Comparison of ENCODE assay signal across 21 cellular contexts in genomic region chr13:32256243-32256642, GRCh38. TPM values are rescaled to one million over a fixed set of nuclear protein-coding genes. Genes with fewer than 3 reads are reported as not detected.
A peak's percentile ranks its signal among the peaks of the same experiment; 100 is the strongest.
DNase-seq lines count a peak whose midpoint lies in the region; ATAC-seq, FAIRE-seq and TF ChIP-seq lines count a peak whose summit lies in the region.
"Had no signal": no experiment of that assay in that cellular context is flagged by ENCODE, and none has a peak within 500 bp of the region (broad histone marks: within the 10 kb centered on the region; RNA-seq: fewer than 3 reads in every experiment).

No MANE protein-coding gene starts in this region.

- peak overlapping the region; percentile 66; the same call in 1 of the 2 replicates for H3K14ac ChIP-seq in IMR-90 (replicated peaks; ENCODE audit: low read depth, low read length)

- POLR2A ChIA-PET in A549 (lab: Yijun Ruan, JAX): no interaction called here
- POLR2A ChIA-PET in IMR-90 (lab: Charles Lee; ENCODE audit: unreplicated experiment): no interaction called here

- BruUV-seq in IMR-90 (replicated peaks; lab: Mats Ljungman, UMichigan): no TSS peak

- H3K9me3 ChIP-seq in A549 (no peaks in the 10 kb centered on the region), IMR-90 (ENCODE audit: control insufficient read depth, insufficient read depth, low read length) (no peaks in the 10 kb centered on the region), gastroesophageal sphincter (no peaks in the 10 kb centered on the region), thoracic aorta (no peaks in the 10 kb centered on the region)

- peak overlapping the region; percentile 66; the same call in 1 of the 2 replicates for H3K4ac ChIP-seq in IMR-90 (ENCODE audit: low read depth, low read length)

- in situ Hi-C loops in IMR-90 (cut with MboI; ENCODE audit: low sequenced_read_pairs): no loop called here

- no peak for TF ChIP-seq RAD21 in A549 (conservative IDR thresholded peaks at IDR 0.05 in 1 of 2, IDR thresholded peaks at IDR 0.05 in 1 of 2)
- no peak for TF ChIP-seq RAD21 in IMR-90 (IDR thresholded peaks at IDR 0.05; ENCODE audit: low read length)

- no peak overlapping the region for H2BK15ac ChIP-seq in IMR-90 (ENCODE audit: low read depth, low read length)

- dilution Hi-C loops in IMR-90 (cut with HindIII; ENCODE audit: low sequenced_read_pairs, unreplicated experiment): no loop called here

- H4K20me1 ChIP-seq in IMR-90 (ENCODE audit: insufficient read depth, low read length): no peaks in the 10 kb centered on the region

- H3K79me1 ChIP-seq in IMR-90 (ENCODE audit: low read depth in 1 of 2, low read length in 2 of 2): no peaks in the 10 kb centered on the region

- no peak for TF ChIP-seq EP300 in A549 (IDR thresholded peaks at IDR 0.05)
- TF ChIP-seq EP300 in gastroesophageal sphincter (IDR thresholded peaks at IDR 0.05): no peak

- DNase-seq in A549 (ENCODE audit: low read depth in 1 of 2, low spot score in 1 of 2): no peak
- no peak for DNase-seq in IMR-90
- no peak for DNase-seq in thoracic aorta (ENCODE audit: low spot score)
- no peak for DNase-seq in HUDEP-2 (lab: John Stamatoyannopoulos, UW; ENCODE audit: unreplicated experiment in 76 of 76)
- DNase-seq: DMS79, GOT3, KBM-7, NCI-H1048, NCI-H226, NCI-H526 treated with DMSO at 0.1 percent for 48 hours, OCI-M1 had no signal

- ATAC-seq in A549: no peak
- no peak for ATAC-seq in IMR-90 (ENCODE audit: low read depth)
- no peak for ATAC-seq in gastroesophageal sphincter
- no peak for ATAC-seq in thoracic aorta (ENCODE audit: insufficient number of reproducible peaks, low FRiP score, low read depth)
- no peak for ATAC-seq in GM18511 (IDR thresholded peaks at IDR 0.05; ENCODE audit: unreplicated experiment)
- no peak for ATAC-seq in GM21576 (IDR thresholded peaks at IDR 0.05; ENCODE audit: unreplicated experiment)
- ATAC-seq: GM12878 had no signal

- H3K18ac ChIP-seq in IMR-90 (ENCODE audit: low read depth, low read length): no peak overlapping the region

- no peak for TF ChIP-seq POLR2A in A549 (IDR thresholded peaks at IDR 0.05; ENCODE audit: low read length)
- no peak for TF ChIP-seq POLR2A in IMR-90 (IDR thresholded peaks at IDR 0.05; ENCODE audit: low read depth, low read length)
- no peak for TF ChIP-seq POLR2A in gastroesophageal sphincter (IDR thresholded peaks at IDR 0.05)

- no peak overlapping the region for H3K23ac ChIP-seq in IMR-90 (ENCODE audit: low read depth, low read length)

- no peak overlapping the region; a peak in 1 of 4 replicates for H4K8ac ChIP-seq in IMR-90 (ENCODE audit: low read depth in 2 of 2, low read length in 2 of 2)

- H3K4me2 ChIP-seq in A549: peak overlapping the region; percentile 26; the same call in 1 of the 3 replicates
- no peak overlapping the region for H3K4me2 ChIP-seq in IMR-90 (ENCODE audit: low read depth, low read length)

- H4K91ac ChIP-seq in IMR-90 (ENCODE audit: insufficient read depth, low read depth, low read length): no peak overlapping the region

- H3K36me3 ChIP-seq in IMR-90 (ENCODE audit: control insufficient read depth, insufficient read depth, low read length) (peaks cover 6% of the 10 kb centered on the region), gastroesophageal sphincter (no peaks in the 10 kb centered on the region), thoracic aorta (no peaks in the 10 kb centered on the region)

- no peak overlapping the region for H4K5ac ChIP-seq in IMR-90 (ENCODE audit: low read depth, low read length)

- no peaks in the 10 kb centered on the region for H3K27me3 ChIP-seq in IMR-90 (ENCODE audit: control insufficient read depth, insufficient read depth, low read length)
- no peaks in the 10 kb centered on the region for H3K27me3 ChIP-seq in gastroesophageal sphincter
- no peaks in the 10 kb centered on the region for H3K27me3 ChIP-seq in thoracic aorta (replicated peaks; ENCODE audit: insufficient read depth)

- no peak overlapping the region for H2AK9ac ChIP-seq in IMR-90 (replicated peaks; ENCODE audit: low read depth, low read length, poor library complexity)

- no peak overlapping the region for H2AFZ ChIP-seq in IMR-90 (replicated peaks; ENCODE audit: low read length, poor library complexity)

- intact Hi-C loops in IMR-90 (cut with micrococcal nuclease): no loop called here

- no peak overlapping the region for H3K9ac ChIP-seq in IMR-90 (ENCODE audit: low read depth, low read length)

- H3K9me1 ChIP-seq in IMR-90 (ENCODE audit: insufficient read depth, low read length): 0 out of 2 replicates have a peak, but pooled peaks cover 3% of the 10 kb centered on the region

- CTCF ChIA-PET in A549 (lab: Yijun Ruan, JAX) (interaction anchor here (1.0 to 2.1 kb wide), 2 partner anchors 9 to 10 kb away, joined by 3 to 5 read pairs; no protein-coding TSS in a partner anchor), IMR-90 (lab: Yijun Ruan, JAX) (interaction anchor here (0.6 to 3.0 kb wide), 2 partner anchors 10 to 1900 kb away, joined by 5 to 14 read pairs; no protein-coding TSS in a partner anchor)

- H3K27ac ChIP-seq in A549: no peak overlapping the region
- H3K27ac ChIP-seq in IMR-90 (ENCODE audit: insufficient read depth, low read length): no peak overlapping the region
- H3K27ac ChIP-seq in gastroesophageal sphincter: peak overlapping the region; percentile 85 to 97 (median 88)
- peak overlapping the region; percentile 82 for H3K27ac ChIP-seq in thoracic aorta
- H3K27ac ChIP-seq: C4-2B, RWPE1 had no signal

- H3K4me3 ChIP-seq in A549 (no peak overlapping the region), IMR-90 (ENCODE audit: insufficient read depth, low read depth, low read length) (no peak overlapping the region), gastroesophageal sphincter (peak overlapping the region; percentile 46 to 93), thoracic aorta (peak overlapping the region; percentile 75)
- H3K4me3 ChIP-seq: GM12878 had no signal

- TF ChIP-seq CTCF in A549 (IDR thresholded peaks at IDR 0.05): no peak
- TF ChIP-seq CTCF in IMR-90 (conservative IDR thresholded peaks at IDR 0.05; ENCODE audit: low read depth, low read length): no peak
- no peak for TF ChIP-seq CTCF in gastroesophageal sphincter (IDR thresholded peaks at IDR 0.05)
- no peak for TF ChIP-seq CTCF in thoracic aorta (IDR thresholded peaks at IDR 0.05)

- peak overlapping the region; percentile 49; the same call in 1 of the 2 replicates for H2BK120ac ChIP-seq in IMR-90 (ENCODE audit: low read depth, low read length)

- FAIRE-seq in A549 (lab: Jason Lieb, UNC): no peak
- FAIRE-seq: GM12878, GM18507, HTR-8/SVneo had no signal

- no peak overlapping the region for H2BK5ac ChIP-seq in IMR-90 (ENCODE audit: low read depth, low read length, poor library complexity, severe bottlenecking)

- 64% methylated on average over 4 of the region's 4 CpGs for WGBS in A549 (ENCODE audit: missing lambda C conversion rate)
- WGBS in IMR-90 (ENCODE audit: extremely low coverage in 2 of 2, insufficient read length in 1 of 2), 2 experiments: no CpG with 5 or more reads among the region's 4 CpGs
- WGBS in gastroesophageal sphincter (ENCODE audit: low coverage in 1 of 2), 2 donors: 36 to 60% methylated on average over 1 to 2 of the region's 4 CpGs

- no peak overlapping the region for H2BK20ac ChIP-seq in IMR-90 (ENCODE audit: low read depth, low read length)

- no peak overlapping the region for H2AK5ac ChIP-seq in IMR-90 (ENCODE audit: low read depth, low read length)

- H3K56ac ChIP-seq in IMR-90 (ENCODE audit: extremely low read depth, insufficient read depth, low read length): no peak overlapping the region

- H3K4me1 ChIP-seq in A549 (no peaks in the 10 kb centered on the region), IMR-90 (ENCODE audit: control insufficient read depth, insufficient read depth, low read length) (peaks cover 3% of the 10 kb centered on the region), gastroesophageal sphincter (peaks cover 8 to 61% (median 11%) of the 10 kb centered on the region in 3 donors), thoracic aorta (ENCODE audit: control insufficient read depth in 1 of 2, low read depth in 2 of 2) (peaks cover 9 to 52% of the 10 kb centered on the region in 2 donors)

TF ChIP-seq in A549, 52 proteins besides CTCF, POLR2A, EP300 and RAD21 (continues in another document):
- TF ChIP-seq ZFP36 (IDR thresholded peaks at IDR 0.05; ENCODE audit: borderline replicate concordance, partially characterized antibody): no peak
- no peak for TF ChIP-seq RCOR1 (IDR thresholded peaks at IDR 0.05; ENCODE audit: low read depth, low read length)
- no peak for TF ChIP-seq PHF8 (IDR thresholded peaks at IDR 0.05; ENCODE audit: borderline replicate concordance, low read depth)
- TF ChIP-seq MYC (IDR thresholded peaks at IDR 0.05; ENCODE audit: borderline replicate concordance, low read length): no peak
- no peak for TF ChIP-seq RARB (CRISPR knock-in tag; IDR thresholded peaks at IDR 0.05)

TF ChIP-seq in IMR-90, 13 proteins besides CTCF, POLR2A, EP300 and RAD21 (continues in another document):
- TF ChIP-seq CHD1 (IDR thresholded peaks at IDR 0.05; ENCODE audit: low read depth, low read length): no peak

RNA-seq across cellular contexts. Expression of gene ZAR1L, which starts 58.9 kb away (rescaled TPM):
- polyA plus RNA-seq in A549 (2011; rRNA removed) (not detected in 2 replicates), A549 (2017; fragmentation: RNase III; extraction: RNeasy Plus Mini Kit Qiagen cat#74134 plus additional on column Dnase treatment) (not detected in 3 replicates), IMR-90 (2012; rRNA removed) (not detected in 2 replicates)
- 0.03 and 0.04 TPM in 2 replicates for polyA plus RNA-seq in A549 (2012; cell fraction: cytosol; rRNA removed)
- polyA plus RNA-seq in A549 (2012; cell fraction: nucleus; rRNA removed): 0.11 and 0.14 TPM in 2 replicates
- not detected in 2 replicates for polyA minus RNA-seq in A549 (2011; rRNA and poly(A)+ RNA removed)
- total RNA-seq in IMR-90 (2012; rRNA removed) (not detected in 2 replicates), gastroesophageal sphincter (not detected), thoracic aorta (not detected)
- polyA plus RNA-seq in IMR-90 (2012; cell fraction: cytosol; rRNA removed): not detected in 2 replicates
- polyA plus RNA-seq in IMR-90 (2012; cell fraction: nucleus; rRNA removed; ENCODE audit: low replicate concordance): not detected in 2 replicates
- total RNA-seq: G401, SK-MEL-5 had no signal

RNA-seq across cellular contexts. Expression of gene BRCA2, which starts 59.1 kb away (rescaled TPM):
- polyA plus RNA-seq in A549 (2011; rRNA removed) (4.6 and 5.9 TPM in 2 replicates), A549 (2017; fragmentation: RNase III; extraction: RNeasy Plus Mini Kit Qiagen cat#74134 plus additional on column Dnase treatment) (2.6 to 3.6 TPM (median 3.4 TPM) in 3 replicates), IMR-90 (2012; rRNA removed) (2.0 and 2.1 TPM in 2 replicates)
- polyA plus RNA-seq in A549 (2012; cell fraction: cytosol; rRNA removed): 2.0 and 2.3 TPM in 2 replicates
- 2.3 and 4.4 TPM in 2 replicates for polyA plus RNA-seq in A549 (2012; cell fraction: nucleus; rRNA removed)
- polyA minus RNA-seq in A549 (2011; rRNA and poly(A)+ RNA removed): 3.2 and 4.8 TPM in 2 replicates
- total RNA-seq in IMR-90 (2012; rRNA removed) (9.7 and 11.7 TPM in 2 replicates), gastroesophageal sphincter (1 to 10 TPM in 1 of 4 donors, under 1 TPM in 3; 0.19 to 1.0 (median 0.72) TPM), thoracic aorta (1 to 10 TPM; 1.5 to 4.6 TPM)
- 0.13 and 0.77 TPM in 2 replicates for polyA plus RNA-seq in IMR-90 (2012; cell fraction: cytosol; rRNA removed)
- polyA plus RNA-seq in IMR-90 (2012; cell fraction: nucleus; rRNA removed; ENCODE audit: low replicate concordance): 0.28 and 3.1 TPM in 2 replicates

Comparison
In these comparisons a context has a peak if more than half of its experiments do, and no peak if none do; other contexts are left out.
1. H3K27ac ChIP-seq: peak in gastroesophageal sphincter (4 of 4) and thoracic aorta (2 of 2); none in A549 (0 of 2) and IMR-90 (single experiment).
2. H3K4me3 ChIP-seq: peak in gastroesophageal sphincter (2 of 2) and thoracic aorta (single experiment); none in A549 (single experiment) and IMR-90 (single experiment).